In genomic region chr5:69092969-69093368, GRCh38 we compare ENCODE assay signal across 10 cellular contexts. TPM values are rescaled to one million over a fixed set of nuclear protein-coding genes. Genes with fewer than 3 reads are reported as not detected.
A peak's percentile ranks its signal among the peaks of the same experiment; 100 is the strongest.
DNase-seq lines count a peak whose midpoint lies in the region; ATAC-seq, FAIRE-seq and TF ChIP-seq lines count a peak whose summit lies in the region.
"Had no signal": no experiment of that assay in that cellular context is flagged by ENCODE, and none has a peak within 500 bp of the region (broad histone marks: within the 10 kb centered on the region; RNA-seq: fewer than 3 reads in every experiment).

No MANE protein-coding gene starts in this region.

- peaks cover 29% of the 10 kb centered on the region for H3K4me1 Mint-ChIP-seq in stimulated activated memory B cell treated with anti-CD40 and anti-IgM and Interleukin-4, amounts not matched to agents 10 μg/mL and 1 μg/mL and 100 μg/mL, for 72 hours

- DNase-seq in cardiac muscle cell (ENCODE audit: low read depth in 1 of 2, low spot score in 1 of 2) (no peak), heart left ventricle (no peak), OCI-M1 (lab: John Stamatoyannopoulos, UW) (peak; percentile 37), endothelial cell of umbilical vein (ENCODE audit: low read depth, low spot score) (no peak), WERI-Rb-1 (no peak), left lobe of liver (ENCODE audit: low spot score) (no peak)

- no peaks in the 10 kb centered on the region for H3K9me3 Mint-ChIP-seq in stimulated activated memory B cell treated with anti-CD40 and anti-IgM and Interleukin-4, amounts not matched to agents 10 μg/mL and 1 μg/mL and 100 μg/mL, for 72 hours
- H3K9me3 Mint-ChIP-seq: T-helper 2 cell treated with Interferon-gamma antibody and Interleukin-4, amounts not matched to agents 5 μg/mL and 100 μg/mL, for 36 hours had no signal

- no peak overlapping the region for H3K9ac ChIP-seq in endothelial cell of umbilical vein (replicated peaks; ENCODE audit: extremely low read depth, insufficient read depth, low read length)

- TF ChIP-seq POLR2A in heart left ventricle (IDR thresholded peaks at IDR 0.05), result no peak
- TF ChIP-seq POLR2A in endothelial cell of umbilical vein (IDR thresholded peaks at IDR 0.05; ENCODE audit: low read depth, low read length), result no peak

- peaks cover 17% of the 10 kb centered on the region for H3K36me3 Mint-ChIP-seq in stimulated activated memory B cell treated with anti-CD40 and anti-IgM and Interleukin-4, amounts not matched to agents 10 μg/mL and 1 μg/mL and 100 μg/mL, for 72 hours

- H3K9me3 ChIP-seq in cardiac muscle cell (ENCODE audit: low read depth), result no peaks in the 10 kb centered on the region
- H3K9me3 ChIP-seq in heart left ventricle, result no peaks in the 10 kb centered on the region
- no peaks in the 10 kb centered on the region for H3K9me3 ChIP-seq in endothelial cell of umbilical vein (replicated peaks; ENCODE audit: control insufficient read depth, insufficient read depth, low read length)
- H3K9me3 ChIP-seq in WERI-Rb-1 (ENCODE audit: severe bottlenecking), result no peaks in the 10 kb centered on the region
- H3K9me3 ChIP-seq: tibial nerve had no signal

- no peak overlapping the region for H3K4me3 Mint-ChIP-seq in stimulated activated memory B cell treated with anti-CD40 and anti-IgM and Interleukin-4, amounts not matched to agents 10 μg/mL and 1 μg/mL and 100 μg/mL, for 72 hours

- H3K27me3 ChIP-seq in cardiac muscle cell, result no peaks in the 10 kb centered on the region
- H3K27me3 ChIP-seq in heart left ventricle, result no peaks in the 10 kb centered on the region
- no peaks in the 10 kb centered on the region for H3K27me3 ChIP-seq in endothelial cell of umbilical vein (ENCODE audit: control insufficient read depth in 2 of 2, insufficient read depth in 2 of 2, low read length in 2 of 2)
- H3K27me3 ChIP-seq in WERI-Rb-1 (ENCODE audit: insufficient read depth, low read depth, severe bottlenecking), result no peaks in the 10 kb centered on the region
- H3K27me3 ChIP-seq: tibial nerve had no signal

- H4K20me1 ChIP-seq in endothelial cell of umbilical vein (replicated peaks; ENCODE audit: control insufficient read depth, extremely low read depth, insufficient read depth, low read length), result no peaks in the 10 kb centered on the region

- TF ChIP-seq CTCF in cardiac muscle cell (IDR thresholded peaks at IDR 0.05; ENCODE audit: low read depth, low read length), result no peak
- no peak for TF ChIP-seq CTCF in heart left ventricle (IDR thresholded peaks at IDR 0.05)
- no peak for TF ChIP-seq CTCF in endothelial cell of umbilical vein (IDR thresholded peaks at IDR 0.05; ENCODE audit: extremely low read depth in 1 of 2, insufficient read depth in 1 of 2, low read depth in 1 of 2, low read length in 2 of 2)
- TF ChIP-seq CTCF in WERI-Rb-1 (IDR thresholded peaks at IDR 0.05; ENCODE audit: low read depth, low read length), result no peak

- H3K9me1 ChIP-seq in endothelial cell of umbilical vein (replicated peaks; ENCODE audit: control insufficient read depth, extremely low read depth, insufficient read depth, low read length), result no peaks in the 10 kb centered on the region

- H3K4me2 ChIP-seq in endothelial cell of umbilical vein (ENCODE audit: insufficient read depth, low read length), result no peak overlapping the region

- peak overlapping the region; percentile 86 for H3K27ac ChIP-seq in cardiac muscle cell
- H3K27ac ChIP-seq in heart left ventricle, result peak overlapping the region in 6 of 12 donors; percentile 11 to 99 (median 66)
- no peak overlapping the region for H3K27ac ChIP-seq in endothelial cell of umbilical vein (ENCODE audit: insufficient read depth, low read depth, low read length)
- no peak overlapping the region for H3K27ac ChIP-seq in WERI-Rb-1

- intact Hi-C loops in heart left ventricle (cut with DNase I), result loop anchor here in 8 of 10 donors (2.0 to 10.0 kb wide), 12 partner anchors 48 to 272 kb away; partner anchors contain the start of genes AK6 (in 5 of the 8), CCDC125 (in 5 of the 8), RAD17 (in 5 of the 8) and TAF9 (in 5 of the 8)
- intact Hi-C loops in endothelial cell of umbilical vein (cut with micrococcal nuclease), result loop anchor here (1.0 to 2.0 kb wide), 4 partner anchors 50 to 276 kb away; partner anchors contain the start of genes AK6, RAD17 and TAF9

- CTCF ChIA-PET in endothelial cell of umbilical vein (lab: Charles Lee), result interaction anchor here (0.6 to 1.8 kb wide), 39 partner anchors 8 to 1921 kb away, joined by 3 to 47 read pairs (median 4); partner anchors contain the start of genes AK6, CCDC125, CDK7 and CENPH

- H3K27ac Mint-ChIP-seq in stimulated activated memory B cell treated with anti-CD40 and anti-IgM and Interleukin-4, amounts not matched to agents 10 μg/mL and 1 μg/mL and 100 μg/mL, for 72 hours, result peak overlapping the region; percentile 88

- H3K4me3 ChIP-seq in cardiac muscle cell (no peak overlapping the region), heart left ventricle (no peak overlapping the region), endothelial cell of umbilical vein (replicated peaks in 1 of 3; ENCODE audit: insufficient read depth in 1 of 3, low read depth in 1 of 3, low read length in 3 of 3) (no peak overlapping the region), WERI-Rb-1 (ENCODE audit: low read depth, low read length) (no peak overlapping the region)

- 86 to 90% (median 89%) methylated on average over 6 of the region's 6 CpGs for WGBS in heart left ventricle, 4 donors

- H3K36me3 ChIP-seq in cardiac muscle cell (no peaks in the 10 kb centered on the region), heart left ventricle (peaks cover 0 to 27% (median 3%) of the 10 kb centered on the region in 9 donors), endothelial cell of umbilical vein (ENCODE audit: control insufficient read depth in 2 of 2, extremely low read depth in 1 of 2, insufficient read depth in 2 of 2, low read length in 2 of 2) (no peaks in the 10 kb centered on the region), WERI-Rb-1 (peaks cover 21% of the 10 kb centered on the region)

- H3K27me3 Mint-ChIP-seq in stimulated activated memory B cell treated with anti-CD40 and anti-IgM and Interleukin-4, amounts not matched to agents 10 μg/mL and 1 μg/mL and 100 μg/mL, for 72 hours, result no peaks in the 10 kb centered on the region

- H3K79me2 ChIP-seq in endothelial cell of umbilical vein (ENCODE audit: control insufficient read depth, insufficient read depth, low read length), result peaks cover 32% of the 10 kb centered on the region

- POLR2A ChIA-PET in endothelial cell of umbilical vein (lab: Charles Lee), result interaction anchor here (0.7 kb wide), 1 partner anchor 48 kb away, joined by 6 read pairs; no protein-coding TSS in a partner anchor

- H3K4me1 ChIP-seq in cardiac muscle cell (ENCODE audit: low read depth) (peaks cover 15% of the 10 kb centered on the region), heart left ventricle (peaks cover 0 to 29% (median 15%) of the 10 kb centered on the region in 12 donors), endothelial cell of umbilical vein (ENCODE audit: control insufficient read depth, extremely low read depth, insufficient read depth, low read length) (peaks cover 9% of the 10 kb centered on the region)

- no peak for ATAC-seq in heart left ventricle
- ATAC-seq in stimulated activated memory B cell treated with anti-CD40 and anti-IgM and Interleukin-4, amounts not matched to agents 10 μg/mL and 1 μg/mL and 100 μg/mL, for 72 hours, result no peak
- ATAC-seq in HG03280 (IDR thresholded peaks at IDR 0.05; ENCODE audit: unreplicated experiment), result no peak
- ATAC-seq in left lobe of liver, result no peak

- H2AFZ ChIP-seq in endothelial cell of umbilical vein (ENCODE audit: low read depth, low read length), result peak overlapping the region; percentile 58

- dilution Hi-C loops in endothelial cell of umbilical vein (cut with MboI; ENCODE audit: extremely low pct_ligation_motif_present, low sequenced_read_pairs), result no loop called here

- BruUV-seq in endothelial cell of umbilical vein (replicated peaks; lab: Mats Ljungman, UMichigan), result no TSS peak

- FAIRE-seq in endothelial cell of umbilical vein (lab: Jason Lieb, UNC), result no peak

TF ChIP-seq in endothelial cell of umbilical vein, 7 proteins besides CTCF, POLR2A, EP300 and RAD21:
- TF ChIP-seq POLR2AphosphoS5 (IDR thresholded peaks at IDR 0.05; ENCODE audit: insufficient read depth, low read depth, low read length), result no peak
- TF ChIP-seq GATA2 (IDR thresholded peaks at IDR 0.05; ENCODE audit: insufficient read depth, insufficient read length, low read depth, low read length), result no peak
- TF ChIP-seq MYC (IDR thresholded peaks at IDR 0.05; ENCODE audit: low read depth, low read length), result no peak
- no peak for TF ChIP-seq MAX (IDR thresholded peaks at IDR 0.05; ENCODE audit: insufficient read depth, insufficient read length)
- no peak for TF ChIP-seq FOS (IDR thresholded peaks at IDR 0.05; ENCODE audit: borderline replicate concordance, insufficient read depth, low read length)
- TF ChIP-seq JUN (IDR thresholded peaks at IDR 0.05; ENCODE audit: borderline replicate concordance, insufficient read depth, insufficient read length, low read depth), result no peak
- no peak for TF ChIP-seq EZH2 (IDR thresholded peaks at IDR 0.05; ENCODE audit: borderline replicate concordance, low read depth, low read length, severe bottlenecking)

RNA-seq across cellular contexts. Expression of gene SLC30A5, which starts 0.8 kb away (rescaled TPM):
- total RNA-seq in cardiac muscle cell, result 39.0 and 41.2 TPM in 2 replicates
- 45.5 and 54.3 TPM in 2 replicates for polyA plus RNA-seq in cardiac muscle cell
- 10 to 100 TPM; 26.9 to 44.3 (median 30.0) TPM for total RNA-seq in heart left ventricle
- 10 to 100 TPM; 21.0 to 23.4 TPM for polyA plus RNA-seq in heart left ventricle
- 37.0 and 47.2 TPM in 2 replicates for total RNA-seq in endothelial cell of umbilical vein
- 33.0 and 46.4 TPM in 2 replicates for polyA plus RNA-seq in endothelial cell of umbilical vein
- 18.9 and 21.0 TPM in 2 replicates for polyA plus RNA-seq in endothelial cell of umbilical vein (2011; cell fraction: cytosol; rRNA removed)
- 37.1 and 44.4 TPM in 2 replicates for polyA plus RNA-seq in endothelial cell of umbilical vein (2011; cell fraction: nucleus; rRNA removed)
- polyA plus RNA-seq in endothelial cell of umbilical vein (2012), result 21.3 and 26.2 TPM in 2 replicates
- polyA minus RNA-seq in endothelial cell of umbilical vein, result 104 and 109 TPM in 2 replicates
- polyA minus RNA-seq in endothelial cell of umbilical vein (2011; cell fraction: cytosol; rRNA and poly(A)+ RNA removed), result 42.3 TPM
- 21.6 and 27.3 TPM in 2 replicates for polyA minus RNA-seq in endothelial cell of umbilical vein (2011; cell fraction: nucleus; rRNA and poly(A)+ RNA removed)
- total RNA-seq in left lobe of liver, result 24.7 TPM
